In the genomic region with DNA sequence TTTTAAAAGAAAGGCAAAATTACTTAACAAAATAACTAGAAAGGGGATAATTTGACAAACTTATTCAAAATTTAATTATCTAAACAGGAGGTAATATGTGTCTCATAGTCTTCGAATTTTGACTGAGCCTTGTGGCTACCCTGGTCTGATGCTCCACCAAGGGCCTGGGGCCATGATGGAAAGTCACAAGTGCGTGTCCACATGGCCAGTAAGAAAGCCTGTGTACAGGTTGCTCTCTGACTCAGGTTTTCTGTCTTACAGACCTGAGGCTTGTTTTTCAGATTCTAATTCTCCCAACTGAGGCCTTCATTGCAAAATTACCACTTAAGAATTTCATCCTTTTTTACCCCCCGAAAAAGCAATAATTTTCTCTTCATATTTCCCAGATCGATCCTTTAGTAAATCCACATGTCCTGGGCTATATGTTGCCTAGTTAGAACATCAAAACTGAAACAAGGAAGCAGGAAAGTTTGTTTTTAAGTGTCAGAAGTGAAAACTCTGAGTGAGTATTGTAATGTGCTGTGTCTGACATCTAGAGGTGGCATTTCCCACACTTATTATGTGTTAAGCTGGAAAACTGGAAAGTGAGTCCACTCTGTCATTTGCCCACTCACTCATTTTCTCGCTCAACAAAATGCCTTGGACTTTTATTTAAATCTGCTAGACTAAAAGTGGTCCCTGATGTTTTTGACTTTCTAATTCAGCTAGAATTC, we compare ENCODE assay signal across 10 cellular contexts. TPM values are rescaled to one million over a fixed set of nuclear protein-coding genes. Genes with fewer than 3 reads are reported as not detected.
DNase-seq lines count a peak whose midpoint lies in the region; ATAC-seq, FAIRE-seq and TF ChIP-seq lines count a peak whose summit lies in the region.
"Had no signal": no experiment of that assay in that cellular context is flagged by ENCODE, and none has a peak within 500 bp of the region (broad histone marks: within the 10 kb centered on the region; RNA-seq: fewer than 3 reads in every experiment).

No MANE protein-coding gene starts in this region.

- H3K36me3 Mint-ChIP-seq in activated T-helper 1 cell treated with anti-CD3 and anti-CD28 coated beads, Interleukin-12 subunit alpha, Interleukin-12 subunit beta, Interleukin-2, Interleukin-4 antibody, amounts not matched to agents 30 ng/mL and 10 ng/mL and 1 ng/mL, durations not matched to agents 14 hours and 24 hours and 36 hours (ENCODE audit: low read depth), result no peaks in the 10 kb centered on the region

- ATAC-seq in HG02610 (IDR thresholded peaks at IDR 0.05; ENCODE audit: unreplicated experiment) (peak; percentile 75), GM21447 (IDR thresholded peaks at IDR 0.05; ENCODE audit: unreplicated experiment) (no peak)

- H3K4me1 Mint-ChIP-seq in activated T-helper 1 cell treated with anti-CD3 and anti-CD28 coated beads, Interleukin-12 subunit alpha, Interleukin-12 subunit beta, Interleukin-2, Interleukin-4 antibody, amounts not matched to agents 30 ng/mL and 10 ng/mL and 1 ng/mL, durations not matched to agents 14 hours and 24 hours and 36 hours (ENCODE audit: low read depth), result peaks cover 8% of the 10 kb centered on the region

- H3K4me3 Mint-ChIP-seq in activated T-helper 1 cell treated with anti-CD3 and anti-CD28 coated beads, Interleukin-12 subunit alpha, Interleukin-12 subunit beta, Interleukin-2, Interleukin-4 antibody, amounts not matched to agents 30 ng/mL and 10 ng/mL and 1 ng/mL, durations not matched to agents 14 hours and 24 hours and 36 hours, result no peak overlapping the region

- no peak for TF ChIP-seq POLR2A in H54 (IDR thresholded peaks at IDR 0.05; ENCODE audit: low read depth, low read length)

- peak overlapping the region; percentile 60 for H3K27ac Mint-ChIP-seq in activated T-helper 1 cell treated with anti-CD3 and anti-CD28 coated beads, Interleukin-12 subunit alpha, Interleukin-12 subunit beta, Interleukin-2, Interleukin-4 antibody, amounts not matched to agents 30 ng/mL and 10 ng/mL and 1 ng/mL, durations not matched to agents 14 hours and 24 hours and 36 hours

- POLR2A ChIA-PET in HEK293T (lab: Yijun Ruan, JAX), result no interaction called here

- FAIRE-seq in H54 (lab: Jason Lieb, UNC), result no peak

- DNase-seq in GM10266 (ENCODE audit: extremely low spot score), result peak; percentile 26
- no peak for DNase-seq in activated T-helper 1 cell treated with anti-CD3 and anti-CD28 coated beads, Interleukin-12 subunit alpha, Interleukin-12 subunit beta, Interleukin-2, Interleukin-4 antibody, amounts not matched to agents 30 ng/mL and 10 ng/mL and 1 ng/mL, durations not matched to agents 14 hours and 24 hours and 36 hours (ENCODE audit: low spot score)
- DNase-seq in myocyte (ENCODE audit: low read depth), result peak; percentile 59
- no peak for DNase-seq in HEK293T (ENCODE audit: extremely low spot score)
- DNase-seq in activated CD4-positive, alpha-beta T cell treated with anti-CD3 and anti-CD28 coated beads for 48 hours, result no peak
- DNase-seq in H54 (ENCODE audit: insufficient read length, low spot score), result no peak
- DNase-seq: adrenal gland, NCI-H524 treated with DMSO at 0.1 percent for 48 hours had no signal

- intact Hi-C loops in activated T-helper 1 cell treated with anti-CD3 and anti-CD28 coated beads, Interleukin-12 subunit alpha, Interleukin-12 subunit beta, Interleukin-2, Interleukin-4 antibody, amounts not matched to agents 30 ng/mL and 10 ng/mL and 1 ng/mL, durations not matched to agents 14 hours and 24 hours and 36 hours (cut with micrococcal nuclease), result loop anchor here (10.0 kb wide), 1 partner anchor 363 kb away; a partner anchor contains a TSS

- peaks cover 4% of the 10 kb centered on the region for H3K27me3 Mint-ChIP-seq in activated T-helper 1 cell treated with anti-CD3 and anti-CD28 coated beads, Interleukin-12 subunit alpha, Interleukin-12 subunit beta, Interleukin-2, Interleukin-4 antibody, amounts not matched to agents 30 ng/mL and 10 ng/mL and 1 ng/mL, durations not matched to agents 14 hours and 24 hours and 36 hours (ENCODE audit: insufficient read depth)

- no peaks in the 10 kb centered on the region for H3K9me3 Mint-ChIP-seq in activated T-helper 1 cell treated with anti-CD3 and anti-CD28 coated beads, Interleukin-12 subunit alpha, Interleukin-12 subunit beta, Interleukin-2, Interleukin-4 antibody, amounts not matched to agents 30 ng/mL and 10 ng/mL and 1 ng/mL, durations not matched to agents 14 hours and 24 hours and 36 hours

- TF ChIP-seq CTCF in GM10266 (IDR thresholded peaks at IDR 0.05; ENCODE audit: control insufficient read depth, insufficient read depth, low read depth, missing control alignments), result peak; percentile 46

- CTCF ChIA-PET in HEK293T (lab: Yijun Ruan, JAX), result no interaction called here

TF ChIP-seq in HEK293T, 16 proteins besides CTCF, POLR2A, EP300 and RAD21:
- TF ChIP-seq FOXK2 (IDR thresholded peaks at IDR 0.05) (no peak), FOXA1 (IDR thresholded peaks at IDR 0.05) (no peak), LEF1 (IDR thresholded peaks at IDR 0.05; ENCODE audit: borderline replicate concordance) (no peak), TARDBP (IDR thresholded peaks at IDR 0.05) (no peak), NFRKB (IDR thresholded peaks at IDR 0.05) (no peak), ZNF384 (IDR thresholded peaks at IDR 0.05) (no peak), ARNT (IDR thresholded peaks at IDR 0.05) (no peak), FOXM1 (IDR thresholded peaks at IDR 0.05; ENCODE audit: borderline replicate concordance) (no peak), HDGF (IDR thresholded peaks at IDR 0.05; ENCODE audit: borderline replicate concordance) (no peak), ELF4 (IDR thresholded peaks at IDR 0.05) (no peak), BHLHE40 (IDR thresholded peaks at IDR 0.05; ENCODE audit: borderline replicate concordance) (no peak), SUZ12 (IDR thresholded peaks at IDR 0.05) (no peak)
- TF ChIP-seq, protein P1, sequence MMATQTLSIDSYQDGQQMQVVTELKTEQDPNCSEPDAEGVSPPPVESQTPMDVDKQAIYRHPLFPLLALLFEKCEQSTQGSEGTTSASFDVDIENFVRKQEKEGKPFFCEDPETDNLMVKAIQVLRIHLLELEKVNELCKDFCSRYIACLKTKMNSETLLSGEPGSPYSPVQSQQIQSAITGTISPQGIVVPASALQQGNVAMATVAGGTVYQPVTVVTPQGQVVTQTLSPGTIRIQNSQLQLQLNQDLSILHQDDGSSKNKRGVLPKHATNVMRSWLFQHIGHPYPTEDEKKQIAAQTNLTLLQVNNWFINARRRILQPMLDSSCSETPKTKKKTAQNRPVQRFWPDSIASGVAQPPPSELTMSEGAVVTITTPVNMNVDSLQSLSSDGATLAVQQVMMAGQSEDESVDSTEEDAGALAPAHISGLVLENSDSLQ (IDR thresholded peaks at IDR 0.05), result no peak

RNA-seq across cellular contexts. Expression of a gene that starts 10.0 kb away (rescaled TPM):
- total RNA-seq in activated T-helper 1 cell treated with anti-CD3 and anti-CD28 coated beads, Interleukin-12 subunit alpha, Interleukin-12 subunit beta, Interleukin-2, Interleukin-4 antibody, amounts not matched to agents 30 ng/mL and 10 ng/mL and 1 ng/mL, durations not matched to agents 14 hours and 24 hours and 36 hours, result not detected in 2 replicates
- not detected in 2 replicates for total RNA-seq in myocyte
- not detected for polyA plus RNA-seq in myocyte (2012)
- total RNA-seq: adrenal gland had no signal
- polyA plus RNA-seq: adrenal gland had no signal

RNA-seq across cellular contexts. Expression of a gene that starts 39.0 kb away (rescaled TPM):
- 0.20 and 0.31 TPM in 2 replicates for total RNA-seq in activated T-helper 1 cell treated with anti-CD3 and anti-CD28 coated beads, Interleukin-12 subunit alpha, Interleukin-12 subunit beta, Interleukin-2, Interleukin-4 antibody, amounts not matched to agents 30 ng/mL and 10 ng/mL and 1 ng/mL, durations not matched to agents 14 hours and 24 hours and 36 hours
- total RNA-seq in myocyte, result not detected in 2 replicates
- 0.09 TPM for polyA plus RNA-seq in myocyte (2012)
- polyA plus RNA-seq: adrenal gland had no signal

RNA-seq across cellular contexts. Expression of a gene that starts 53.8 kb away (rescaled TPM):
- not detected in 2 replicates for total RNA-seq in activated T-helper 1 cell treated with anti-CD3 and anti-CD28 coated beads, Interleukin-12 subunit alpha, Interleukin-12 subunit beta, Interleukin-2, Interleukin-4 antibody, amounts not matched to agents 30 ng/mL and 10 ng/mL and 1 ng/mL, durations not matched to agents 14 hours and 24 hours and 36 hours
- total RNA-seq in myocyte, result 0.11 TPM in 1 of 2 replicates, not detected in the other
- polyA plus RNA-seq in myocyte (2012), result 0.04 TPM

Comparison
In these comparisons a context has a peak if more than half of its experiments do, and no peak if none do; other contexts are left out.
1. DNase-seq: peak in GM10266 (single experiment) and myocyte (single experiment); none in activated T-helper 1 cell treated with anti-CD3 and anti-CD28 coated beads, Interleukin-12 subunit alpha, Interleukin-12 subunit beta, Interleukin-2, Interleukin-4 antibody, amounts not matched to agents 30 ng/mL and 10 ng/mL and 1 ng/mL, durations not matched to agents 14 hours and 24 hours and 36 hours (single experiment), HEK293T (single experiment), activated CD4-positive, alpha-beta T cell treated with anti-CD3 and anti-CD28 coated beads for 48 hours (single experiment) and H54 (single experiment).